ENCODE assay signal across 29 cellular contexts in genomic region chr7:8303904-8304528, GRCh38. TPM values are rescaled to one million over a fixed set of nuclear protein-coding genes. Genes with fewer than 3 reads are reported as not detected.
DNase-seq lines count a peak whose midpoint lies in the region; ATAC-seq and TF ChIP-seq lines count a peak whose summit lies in the region.
"Had no signal": no experiment of that assay in that cellular context is flagged by ENCODE, and none has a peak within 500 bp of the region (broad histone marks: within the 10 kb centered on the region; RNA-seq: fewer than 3 reads in every experiment).

No MANE protein-coding gene starts in this region.

- no peaks in the 10 kb centered on the region for H3K79me2 ChIP-seq in HCT116 (ENCODE audit: insufficient read depth, low read length)

- H3K4me3 ChIP-seq in HCT116 (replicated peaks in 1 of 2; ENCODE audit: low read depth in 1 of 2, low read length in 2 of 2): peak overlapping the region; percentile 41 to 65
- peak overlapping the region; percentile 36; the same call in 1 of the 2 replicates for H3K4me3 ChIP-seq in iPS-18c (ENCODE audit: insufficient read depth, low read depth, low read length)
- H3K4me3 ChIP-seq in gastrocnemius medialis: no peak overlapping the region
- H3K4me3 ChIP-seq: BLaER1, coronary artery, right lobe of liver, upper lobe of left lung had no signal

- H3K36me3 ChIP-seq in HCT116 (ENCODE audit: control insufficient read depth in 1 of 2, insufficient read depth in 2 of 2, low read length in 2 of 2): no peaks in the 10 kb centered on the region
- no peaks in the 10 kb centered on the region for H3K36me3 ChIP-seq in gastrocnemius medialis
- H3K36me3 ChIP-seq: BLaER1, right lobe of liver, upper lobe of left lung had no signal

- H3K9me3 Mint-ChIP-seq in Calu3 (ENCODE audit: low read depth, unreplicated experiment): no peaks in the 10 kb centered on the region
- H3K9me3 Mint-ChIP-seq: activated CD4-positive, alpha-beta memory T cell treated with anti-CD3 and anti-CD28 coated beads, Interleukin-2, amount 10 ng/mL, durations not matched to agents 7 days and 5 days; activated naive CD4-positive, alpha-beta T cell treated with anti-CD3 and anti-CD28 coated beads, Interleukin-2, amount 50 U/mL, for 72 hours; activated T-helper 2 cell treated with anti-CD3 and anti-CD28 coated beads, Interferon-gamma antibody, Interleukin-2, Interleukin-4, amounts not matched to agents 10 μg/mL and 5 μg/mL and 100 μg/mL, durations not matched to agents 14 hours and 24 hours and 36 hours; effector memory CD8-positive, alpha-beta T cell; immature natural killer cell; T-helper 1 cell treated with Interleukin-12 subunit alpha and Interleukin-12 subunit beta and Interleukin-4 antibody, amounts not matched to agents 30 μg/mL and 1 μg/mL, for 36 hours had no signal

- H3K27me3 ChIP-seq in HCT116 (ENCODE audit: insufficient read depth, low read length): no peaks in the 10 kb centered on the region
- H3K27me3 ChIP-seq in gastrocnemius medialis: no peaks in the 10 kb centered on the region
- H3K27me3 ChIP-seq: BLaER1, right lobe of liver, upper lobe of left lung had no signal

- H3K4me3 Mint-ChIP-seq in Calu3 (ENCODE audit: low read depth, unreplicated experiment): peak overlapping the region; percentile 72
- H3K4me3 Mint-ChIP-seq: activated CD4-positive, alpha-beta memory T cell treated with anti-CD3 and anti-CD28 coated beads, Interleukin-2, amount 10 ng/mL, durations not matched to agents 7 days and 5 days; effector memory CD8-positive, alpha-beta T cell; immature natural killer cell; T-helper 1 cell treated with Interleukin-12 subunit alpha and Interleukin-12 subunit beta and Interleukin-4 antibody, amounts not matched to agents 30 μg/mL and 1 μg/mL, for 36 hours had no signal

- H3K4me1 ChIP-seq in HCT116 (ENCODE audit: control insufficient read depth in 1 of 2, insufficient read depth in 2 of 2, low read length in 2 of 2): peaks cover 11 to 20% of the 10 kb centered on the region in 2 experiments
- no peaks in the 10 kb centered on the region for H3K4me1 ChIP-seq in gastrocnemius medialis
- H3K4me1 ChIP-seq: BLaER1, right lobe of liver, upper lobe of left lung had no signal

- no peak for TF ChIP-seq RAD21 in HCT116 (IDR thresholded peaks at IDR 0.05; ENCODE audit: low read depth)

- in situ Hi-C loops in gastrocnemius medialis (cut with MboI; ENCODE audit: low sequenced_read_pairs in 4 of 4): no loop called here

- H3K27ac Mint-ChIP-seq in Calu3 (ENCODE audit: unreplicated experiment): no peak overlapping the region
- H3K27ac Mint-ChIP-seq: activated CD4-positive, alpha-beta memory T cell treated with anti-CD3 and anti-CD28 coated beads, Interleukin-2, amount 10 ng/mL, durations not matched to agents 7 days and 5 days; activated naive CD4-positive, alpha-beta T cell treated with anti-CD3 and anti-CD28 coated beads, Interleukin-2, amount 50 U/mL, for 72 hours; activated T-helper 2 cell treated with anti-CD3 and anti-CD28 coated beads, Interferon-gamma antibody, Interleukin-2, Interleukin-4, amounts not matched to agents 10 μg/mL and 5 μg/mL and 100 μg/mL, durations not matched to agents 14 hours and 24 hours and 36 hours; effector memory CD8-positive, alpha-beta T cell; immature natural killer cell; T-helper 1 cell treated with Interleukin-12 subunit alpha and Interleukin-12 subunit beta and Interleukin-4 antibody, amounts not matched to agents 30 μg/mL and 1 μg/mL, for 36 hours had no signal

- peaks cover 14% of the 10 kb centered on the region for H3K27me3 Mint-ChIP-seq in Calu3 (ENCODE audit: unreplicated experiment)

- H2AFZ ChIP-seq in HCT116 (ENCODE audit: low read depth, low read length, poor library complexity, severe bottlenecking): peak overlapping the region; percentile 77

- CTCF ChIA-PET in Calu3 (lab: Charles Lee): no interaction called here
- CTCF ChIA-PET in HCT116 (lab: Charles Lee): no interaction called here

- H3K27ac ChIP-seq in HCT116 (ENCODE audit: low read depth, low read length) (peak overlapping the region; percentile 60), gastrocnemius medialis (no peak overlapping the region)
- H3K27ac ChIP-seq: BLaER1, coronary artery, HL-60, right lobe of liver, upper lobe of left lung had no signal

- POLR2A ChIA-PET in HCT116 (lab: Charles Lee): no interaction called here

- peak overlapping the region; percentile 90 for H3K4me2 ChIP-seq in HCT116 (ENCODE audit: low read length)
- H3K4me2 ChIP-seq: BLaER1 had no signal

- intact Hi-C loops in Calu3 (cut with micrococcal nuclease; ENCODE audit: unreplicated experiment): no loop called here
- intact Hi-C loops in HCT116 (cut with micrococcal nuclease): no loop called here
- intact Hi-C loops in gastrocnemius medialis (cut with DNase I; ENCODE audit: low total_unique reads): no loop called here

- no peaks in the 10 kb centered on the region for H3K4me1 Mint-ChIP-seq in Calu3 (ENCODE audit: low read depth, unreplicated experiment)
- H3K4me1 Mint-ChIP-seq: activated CD4-positive, alpha-beta memory T cell treated with anti-CD3 and anti-CD28 coated beads, Interleukin-2, amount 10 ng/mL, durations not matched to agents 7 days and 5 days; immature natural killer cell had no signal

- H3K9me2 ChIP-seq in HCT116 (ENCODE audit: insufficient read depth): no peaks in the 10 kb centered on the region

- peak; percentile 44 for DNase-seq in Calu3
- peak; percentile 26 for DNase-seq in HCT116 (ENCODE audit: low read depth, low spot score)
- DNase-seq in SHP77 treated with DMSO at 0.1 percent for 48 hours (lab: John Stamatoyannopoulos, UW): peak; percentile 70
- no peak for DNase-seq in gastrocnemius medialis
- no peak for DNase-seq in cortex of kidney (lab: John Stamatoyannopoulos, UW)
- DNase-seq: activated CD4-positive, alpha-beta memory T cell treated with anti-CD3 and anti-CD28 coated beads, Interleukin-2, amount 10 ng/mL, durations not matched to agents 7 days and 5 days; activated CD4-positive, CD25-positive, alpha-beta regulatory T cell treated with anti-CD3 and anti-CD28 coated beads, Interleukin-2, amount 50 U/mL, for 72 hours; effector memory CD8-positive, alpha-beta T cell; foreskin fibroblast; immature natural killer cell; mesenchymal stem cell; NCI-H1092 treated with DMSO at 0.1 percent for 48 hours; NCI-H2029 treated with DMSO at 0.1 percent for 48 hours; NCI-H226; NCI-H774; right lobe of liver; stimulated activated CD4-positive, alpha-beta T cell treated with anti-CD3 and anti-CD28 coated beads, Interleukin-2, amount 100 ng/mL, for 48 hours; upper lobe of left lung had no signal

- RAD21 ChIA-PET in HCT116 (lab: Charles Lee; ENCODE audit: low non-redundant PET in 1 of 2, low total read pairs in 2 of 2, uncharacterized antibody in 2 of 2, unreplicated experiment in 2 of 2): no interaction called here

- TSS peak; percentile 46 for BruUV-seq in Calu3 (replicated peaks; lab: Mats Ljungman, UMichigan)
- BruUV-seq in HCT116 (replicated peaks; lab: Mats Ljungman, UMichigan): TSS peak; percentile 53

- ATAC-seq in HCT116: peak; percentile 97
- no peak for ATAC-seq in gastrocnemius medialis
- ATAC-seq in GM21786 (IDR thresholded peaks at IDR 0.05; ENCODE audit: unreplicated experiment): no peak
- ATAC-seq in GM21423 (IDR thresholded peaks at IDR 0.05; ENCODE audit: unreplicated experiment): no peak
- ATAC-seq: activated naive CD4-positive, alpha-beta T cell treated with anti-CD3 and anti-CD28 coated beads, Interleukin-2, amount 50 U/mL, for 72 hours; effector memory CD8-positive, alpha-beta T cell; left lobe of liver; right lobe of liver had no signal

- H3K9me3 ChIP-seq in HCT116 (ENCODE audit: control insufficient read depth in 1 of 2, insufficient read depth in 1 of 2, low read depth in 1 of 2, low read length in 2 of 2): no peaks in the 10 kb centered on the region
- no peaks in the 10 kb centered on the region for H3K9me3 ChIP-seq in iPS-18c (ENCODE audit: control insufficient read depth, insufficient read depth, low read length)
- H3K9me3 ChIP-seq in gastrocnemius medialis: no peaks in the 10 kb centered on the region
- H3K9me3 ChIP-seq: right lobe of liver, upper lobe of left lung had no signal

- peak overlapping the region; percentile 64 for H3K9ac ChIP-seq in HCT116 (ENCODE audit: low read length)
- H3K9ac ChIP-seq: BLaER1 had no signal

- TF ChIP-seq POLR2A in HCT116 (IDR thresholded peaks at IDR 0.05; ENCODE audit: borderline replicate concordance, extremely low read depth, insufficient read depth, insufficient read length): no peak
- TF ChIP-seq POLR2A in gastrocnemius medialis (IDR thresholded peaks at IDR 0.05): no peak

- no peak for TF ChIP-seq CTCF in Calu3 (IDR thresholded peaks at IDR 0.05; ENCODE audit: unreplicated experiment)
- TF ChIP-seq CTCF in HCT116 (IDR thresholded peaks at IDR 0.05 in 2 of 3, conservative IDR thresholded peaks at IDR 0.05 in 1 of 3; ENCODE audit: borderline replicate concordance in 1 of 3, insufficient read depth in 1 of 3, low read depth in 2 of 3, low read length in 2 of 3): no peak
- TF ChIP-seq CTCF in gastrocnemius medialis (IDR thresholded peaks at IDR 0.05 in 4 of 5, conservative IDR thresholded peaks at IDR 0.05 in 1 of 5): no peak

- peaks cover 9% of the 10 kb centered on the region for H3K36me3 Mint-ChIP-seq in Calu3 (ENCODE audit: insufficient read depth, unreplicated experiment)
- H3K36me3 Mint-ChIP-seq: activated naive CD4-positive, alpha-beta T cell treated with anti-CD3 and anti-CD28 coated beads, Interleukin-2, amount 50 U/mL, for 72 hours; immature natural killer cell had no signal

- no peaks in the 10 kb centered on the region for H4K20me1 ChIP-seq in HCT116 (ENCODE audit: insufficient read depth)
- H4K20me1 ChIP-seq: BLaER1 had no signal

TF ChIP-seq in HCT116, 20 proteins besides CTCF, POLR2A, EP300 and RAD21:
- TF ChIP-seq ZNF274 (IDR thresholded peaks at IDR 0.05; ENCODE audit: low read depth, low read length) (no peak), YY1 (IDR thresholded peaks at IDR 0.05; ENCODE audit: extremely low read depth, insufficient replicate concordance, low read depth, low read length) (peak; percentile 87)

RNA-seq across cellular contexts. Expression of gene ICA1, which starts 42.0 kb away (rescaled TPM):
- total RNA-seq in Calu3 (2022) (60.4 and 66.4 TPM in 2 replicates), HCT116 (2021; ENCODE audit: unreplicated experiment) (16.4 TPM), gastrocnemius medialis (10 to 100 TPM in 1 of 4 donors, 1 to 10 TPM in 3; 1.6 to 20.9 (median 4.0) TPM)
- polyA plus RNA-seq in HCT116 (2012): 12.0 and 12.4 TPM in 2 replicates
- polyA plus RNA-seq: AG04450 had no signal

Comparison
In these comparisons a context has a peak if more than half of its experiments do, and no peak if none do; other contexts are left out.
1. DNase-seq: peak in Calu3 (single experiment), HCT116 (single experiment) and SHP77 treated with DMSO at 0.1 percent for 48 hours (single experiment); none in gastrocnemius medialis (0 of 2) and cortex of kidney (single experiment).
2. H3K4me3 ChIP-seq: peak in HCT116 (2 of 2) and iPS-18c (single experiment); none in gastrocnemius medialis (0 of 4).